In genomic region chr18:72995558-72995957, GRCh38 we compare ENCODE assay signal across 31 cellular contexts.
"Had no signal": no experiment of that assay in that cellular context is flagged by ENCODE, and none has a peak within 500 bp of the region (broad histone marks: within the 10 kb centered on the region; RNA-seq: fewer than 3 reads in every experiment).

No MANE protein-coding gene starts in this region.

- ATAC-seq: gastroesophageal sphincter; left cardiac atrium; left ventricle myocardium superior; sciatic nerve; stimulated activated memory B cell treated with anti-CD40 and anti-IgM and Interleukin-4, amounts not matched to agents 10 μg/mL and 1 μg/mL and 100 μg/mL, for 72 hours; stimulated activated naive CD8-positive, alpha-beta T cell treated with anti-CD3 and anti-CD28 coated beads, Interleukin-15, amount 100 ng/mL, for 72 hours had no signal

- H3K4me3 Mint-ChIP-seq: activated naive CD4-positive, alpha-beta T cell treated with anti-CD3 and anti-CD28 coated beads for 36 hours; activated naive CD8-positive, alpha-beta T cell treated with anti-CD3 and anti-CD28 coated beads for 36 hours; nephron; stimulated activated memory B cell treated with anti-CD40 and anti-IgM and Interleukin-4, amounts not matched to agents 10 μg/mL and 1 μg/mL and 100 μg/mL, for 72 hours; stimulated activated naive CD8-positive, alpha-beta T cell treated with anti-CD3 and anti-CD28 coated beads, Interleukin-15, amount 100 ng/mL, for 72 hours; T-helper 2 cell treated with Interferon-gamma antibody and Interleukin-4, amounts not matched to agents 5 μg/mL and 100 μg/mL, for 36 hours; type B pancreatic cell had no signal

- H3K36me3 ChIP-seq: adrenal gland, colonic mucosa, gastroesophageal sphincter, uterus had no signal

- H3K79me2 ChIP-seq: hepatocyte had no signal

- H3K9me3 ChIP-seq: adrenal gland, colonic mucosa, gastroesophageal sphincter, uterus had no signal

- H3K9me3 Mint-ChIP-seq: activated naive CD8-positive, alpha-beta T cell treated with anti-CD3 and anti-CD28 coated beads for 36 hours; stimulated activated naive CD8-positive, alpha-beta T cell treated with anti-CD3 and anti-CD28 coated beads, Interleukin-15, amount 100 ng/mL, for 72 hours; type B pancreatic cell had no signal

- H2AFZ ChIP-seq: hepatocyte had no signal

- FAIRE-seq: endometrium, small intestine had no signal

- H3K4me2 ChIP-seq: hepatocyte had no signal

- H3K27ac Mint-ChIP-seq: activated naive CD4-positive, alpha-beta T cell treated with anti-CD3 and anti-CD28 coated beads for 36 hours; activated naive CD8-positive, alpha-beta T cell treated with anti-CD3 and anti-CD28 coated beads for 36 hours; nephron; stimulated activated memory B cell treated with anti-CD40 and anti-IgM and Interleukin-4, amounts not matched to agents 10 μg/mL and 1 μg/mL and 100 μg/mL, for 72 hours; stimulated activated naive CD8-positive, alpha-beta T cell treated with anti-CD3 and anti-CD28 coated beads, Interleukin-15, amount 100 ng/mL, for 72 hours; T-helper 2 cell treated with Interferon-gamma antibody and Interleukin-4, amounts not matched to agents 5 μg/mL and 100 μg/mL, for 36 hours; type B pancreatic cell had no signal

- H3K4me1 Mint-ChIP-seq: activated naive CD8-positive, alpha-beta T cell treated with anti-CD3 and anti-CD28 coated beads for 36 hours; nephron; stimulated activated memory B cell treated with anti-CD40 and anti-IgM and Interleukin-4, amounts not matched to agents 10 μg/mL and 1 μg/mL and 100 μg/mL, for 72 hours; stimulated activated naive CD8-positive, alpha-beta T cell treated with anti-CD3 and anti-CD28 coated beads, Interleukin-15, amount 100 ng/mL, for 72 hours had no signal

- H3K36me3 Mint-ChIP-seq: activated naive CD8-positive, alpha-beta T cell treated with anti-CD3 and anti-CD28 coated beads for 36 hours; stimulated activated memory B cell treated with anti-CD40 and anti-IgM and Interleukin-4, amounts not matched to agents 10 μg/mL and 1 μg/mL and 100 μg/mL, for 72 hours; type B pancreatic cell had no signal

- H3K4me1 ChIP-seq: adrenal gland, colonic mucosa, gastroesophageal sphincter, uterus had no signal

- H3K27me3 ChIP-seq: adrenal gland, colonic mucosa, gastroesophageal sphincter, hepatocyte, uterus had no signal

- H3K27me3 Mint-ChIP-seq: activated naive CD8-positive, alpha-beta T cell treated with anti-CD3 and anti-CD28 coated beads for 36 hours; stimulated activated memory B cell treated with anti-CD40 and anti-IgM and Interleukin-4, amounts not matched to agents 10 μg/mL and 1 μg/mL and 100 μg/mL, for 72 hours; stimulated activated naive CD8-positive, alpha-beta T cell treated with anti-CD3 and anti-CD28 coated beads, Interleukin-15, amount 100 ng/mL, for 72 hours; type B pancreatic cell had no signal

- H3K27ac ChIP-seq: adrenal gland, colonic mucosa, gastroesophageal sphincter, hepatocyte, uterus had no signal

- H3K4me3 ChIP-seq: adrenal gland, colonic mucosa, gastroesophageal sphincter, hepatocyte, uterus had no signal

- DNase-seq: activated CD4-positive, alpha-beta T cell treated with anti-CD3 and anti-CD28 coated beads for 48 hours; activated CD4-positive, alpha-beta T cell treated with anti-CD3 and anti-CD28 coated beads, Interleukin-2, amount 50 U/mL, for 48 hours; activated CD4-positive, CD25-positive, alpha-beta regulatory T cell; activated CD8-positive, alpha-beta memory T cell treated with anti-CD3 and anti-CD28 coated beads for 24 hours; activated effector memory CD4-positive, alpha-beta T cell treated with anti-CD3 and anti-CD28 coated beads, Interleukin-2, amount 50 U/mL, for 16 hours; activated naive CD4-positive, alpha-beta T cell treated with anti-CD3 and anti-CD28 coated beads for 36 hours; activated naive CD8-positive, alpha-beta T cell treated with anti-CD3 and anti-CD28 coated beads for 36 hours; adrenal gland; aorta; colonic mucosa; effector CD8-positive, alpha-beta T cell; erythroblast; islet precursor cell; left cardiac atrium; left ventricle myocardium superior; retina; small intestine; stimulated activated CD4-positive, alpha-beta T cell treated with anti-CD3 and anti-CD28 coated beads, Interleukin-4, amount 100 ng/mL, for 24 hours; stimulated activated CD8-positive, alpha-beta memory T cell treated with anti-CD3 and anti-CD28 coated beads, Interleukin-4, amount 100 ng/mL, for 48 hours; stimulated activated naive CD8-positive, alpha-beta T cell treated with anti-CD3 and anti-CD28 coated beads, Interleukin-15, amount 100 ng/mL, for 72 hours; substantia nigra; T-helper 1 cell; uterus had no signal
